18 cellular contexts compared by ENCODE assay signal in genomic region chr12:117124421-117125274, GRCh38. TPM values are rescaled to one million over a fixed set of nuclear protein-coding genes. Genes with fewer than 3 reads are reported as not detected.
DNase-seq lines count a peak whose midpoint lies in the region; ATAC-seq and TF ChIP-seq lines count a peak whose summit lies in the region.
"Had no signal": no experiment of that assay in that cellular context is flagged by ENCODE, and none has a peak within 500 bp of the region (broad histone marks: within the 10 kb centered on the region; RNA-seq: fewer than 3 reads in every experiment).

No MANE protein-coding gene starts in this region.

- H4K20me1 ChIP-seq in IMR-90 (ENCODE audit: insufficient read depth, low read length) = peaks cover 3% of the 10 kb centered on the region; the same call in 1 of the 2 replicates

- H2BK120ac ChIP-seq in IMR-90 (ENCODE audit: low read depth, low read length) = no peak overlapping the region

- H3K9ac ChIP-seq in IMR-90 (ENCODE audit: low read depth, low read length) = no peak overlapping the region

- POLR2A ChIA-PET in IMR-90 (lab: Charles Lee; ENCODE audit: unreplicated experiment) = no interaction called here

- no peak overlapping the region for H4K91ac ChIP-seq in IMR-90 (ENCODE audit: insufficient read depth, low read depth, low read length)

- no peak overlapping the region for H2AK5ac ChIP-seq in IMR-90 (ENCODE audit: low read depth, low read length)

- H2BK20ac ChIP-seq in IMR-90 (ENCODE audit: low read depth, low read length) = no peak overlapping the region

- ATAC-seq in IMR-90 (ENCODE audit: low read depth) = no peak
- no peak for ATAC-seq in GM18502 (IDR thresholded peaks at IDR 0.05; ENCODE audit: poor library complexity, unreplicated experiment)
- no peak for ATAC-seq in HG02981 (IDR thresholded peaks at IDR 0.05; ENCODE audit: unreplicated experiment)
- ATAC-seq: natural killer cell; stimulated activated effector memory CD8-positive, alpha-beta T cell treated with anti-CD3 and anti-CD28 coated beads, Interleukin-12 subunit alpha, Interleukin-12 subunit beta, amount 100 ng/mL, for 72 hours had no signal

- H3K4me1 ChIP-seq in IMR-90 (ENCODE audit: control insufficient read depth, insufficient read depth, low read length) = 0 out of 2 replicates have a peak, but pooled peaks cover 2% of the 10 kb centered on the region
- H3K4me1 ChIP-seq: prostate gland had no signal

- H3K23ac ChIP-seq in IMR-90 (ENCODE audit: low read depth, low read length) = no peak overlapping the region

- peaks cover 4% of the 10 kb centered on the region; the same call in 1 of the 2 replicates for H3K27me3 ChIP-seq in IMR-90 (ENCODE audit: control insufficient read depth, insufficient read depth, low read length)
- H3K27me3 ChIP-seq: cardiac muscle cell, upper lobe of left lung had no signal

- no peak overlapping the region for H3K18ac ChIP-seq in IMR-90 (ENCODE audit: low read depth, low read length)

- CTCF ChIA-PET in IMR-90 (lab: Yijun Ruan, JAX) = no interaction called here

- no peak for TF ChIP-seq RAD21 in IMR-90 (IDR thresholded peaks at IDR 0.05; ENCODE audit: low read length)

- H3K4me2 ChIP-seq in IMR-90 (ENCODE audit: low read depth, low read length) = no peak overlapping the region

- H2BK5ac ChIP-seq in IMR-90 (ENCODE audit: low read depth, low read length, poor library complexity, severe bottlenecking) = no peak overlapping the region

- no peak overlapping the region for H4K5ac ChIP-seq in IMR-90 (ENCODE audit: low read depth, low read length)

- H3K79me1 ChIP-seq in IMR-90 (ENCODE audit: low read depth in 1 of 2, low read length in 2 of 2) = no peaks in the 10 kb centered on the region

- no peaks in the 10 kb centered on the region for H3K36me3 ChIP-seq in IMR-90 (ENCODE audit: control insufficient read depth, insufficient read depth, low read length)
- H3K36me3 ChIP-seq: cardiac muscle cell, prostate gland, upper lobe of left lung had no signal

- dilution Hi-C loops in IMR-90 (cut with HindIII; ENCODE audit: low sequenced_read_pairs, unreplicated experiment) = no loop called here

- H4K8ac ChIP-seq in IMR-90 (ENCODE audit: low read depth in 2 of 2, low read length in 2 of 2) = no peak overlapping the region

- H3K14ac ChIP-seq in IMR-90 (replicated peaks; ENCODE audit: low read depth, low read length) = no peak overlapping the region

- TF ChIP-seq POLR2A in IMR-90 (IDR thresholded peaks at IDR 0.05; ENCODE audit: low read depth, low read length) = no peak

- no peak overlapping the region for H3K56ac ChIP-seq in IMR-90 (ENCODE audit: extremely low read depth, insufficient read depth, low read length)

- no peak overlapping the region for H3K4ac ChIP-seq in IMR-90 (ENCODE audit: low read depth, low read length)

- no peak overlapping the region for H2BK15ac ChIP-seq in IMR-90 (ENCODE audit: low read depth, low read length)

- DNase-seq in NCI-H82 (lab: John Stamatoyannopoulos, UW) (peak; percentile 38), NCI-H82 treated with DMSO at 0.1 percent for 48 hours (lab: John Stamatoyannopoulos, UW; ENCODE audit: unreplicated experiment) (no peak), IMR-90 (no peak), caudate nucleus (lab: John Stamatoyannopoulos, UW) (peak in 4 of 61 donors; percentile 14 to 57 (median 38)), renal cortical epithelial cell (ENCODE audit: low read depth) (peak; percentile 62), H4 (ENCODE audit: low spot score) (no peak)
- DNase-seq: activated CD4-positive, alpha-beta T cell treated with anti-CD3 and anti-CD28 coated beads for 1 hour; CD4-positive, alpha-beta memory T cell; effector memory CD4-positive, alpha-beta T cell; natural killer cell; SIG-M5; upper lobe of left lung had no signal

- in situ Hi-C loops in IMR-90 (cut with MboI; ENCODE audit: low sequenced_read_pairs) = no loop called here

- 79% methylated on average over 2 of the region's 8 CpGs; no CpG with 5 or more reads in 1 of the 2 experiments for WGBS in IMR-90 (ENCODE audit: extremely low coverage in 2 of 2, insufficient read length in 1 of 2), 2 experiments

- no peak overlapping the region for H2AFZ ChIP-seq in IMR-90 (replicated peaks; ENCODE audit: low read length, poor library complexity)

- H2AK9ac ChIP-seq in IMR-90 (replicated peaks; ENCODE audit: low read depth, low read length, poor library complexity) = peak overlapping the region; percentile 79

- TF ChIP-seq CTCF in IMR-90 (conservative IDR thresholded peaks at IDR 0.05; ENCODE audit: low read depth, low read length) = no peak

- H3K9me3 ChIP-seq in IMR-90 (ENCODE audit: control insufficient read depth, insufficient read depth, low read length) = no peaks in the 10 kb centered on the region
- H3K9me3 ChIP-seq: prostate gland, upper lobe of left lung had no signal

- no peak overlapping the region for H3K27ac ChIP-seq in IMR-90 (ENCODE audit: insufficient read depth, low read length)
- peak overlapping the region; percentile 79 for H3K27ac ChIP-seq in caudate nucleus (ENCODE audit: low read depth, low read length)
- H3K27ac ChIP-seq: cardiac muscle cell, prostate gland, upper lobe of left lung had no signal

- intact Hi-C loops in IMR-90 (cut with micrococcal nuclease) = no loop called here

- no TSS peak for BruUV-seq in IMR-90 (replicated peaks; lab: Mats Ljungman, UMichigan)

- H3K9me1 ChIP-seq in IMR-90 (ENCODE audit: insufficient read depth, low read length) = peaks cover 7% of the 10 kb centered on the region

- H3K4me3 ChIP-seq in IMR-90 (ENCODE audit: insufficient read depth, low read depth, low read length) = no peak overlapping the region
- H3K4me3 ChIP-seq: cardiac muscle cell, prostate gland, upper lobe of left lung had no signal

TF ChIP-seq in IMR-90, 13 proteins besides CTCF, POLR2A, EP300 and RAD21:
- no peak for TF ChIP-seq MXI1 (IDR thresholded peaks at IDR 0.05; ENCODE audit: borderline replicate concordance, low read depth, low read length)
- TF ChIP-seq, protein P1, sequence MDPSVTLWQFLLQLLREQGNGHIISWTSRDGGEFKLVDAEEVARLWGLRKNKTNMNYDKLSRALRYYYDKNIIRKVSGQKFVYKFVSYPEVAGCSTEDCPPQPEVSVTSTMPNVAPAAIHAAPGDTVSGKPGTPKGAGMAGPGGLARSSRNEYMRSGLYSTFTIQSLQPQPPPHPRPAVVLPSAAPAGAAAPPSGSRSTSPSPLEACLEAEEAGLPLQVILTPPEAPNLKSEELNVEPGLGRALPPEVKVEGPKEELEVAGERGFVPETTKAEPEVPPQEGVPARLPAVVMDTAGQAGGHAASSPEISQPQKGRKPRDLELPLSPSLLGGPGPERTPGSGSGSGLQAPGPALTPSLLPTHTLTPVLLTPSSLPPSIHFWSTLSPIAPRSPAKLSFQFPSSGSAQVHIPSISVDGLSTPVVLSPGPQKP (IDR thresholded peaks at IDR 0.05; ENCODE audit: borderline replicate concordance, low read depth, low read length) = no peak
- no peak for TF ChIP-seq BHLHE40 (IDR thresholded peaks at IDR 0.05; ENCODE audit: low read depth, low read length)
- no peak for TF ChIP-seq MAZ (IDR thresholded peaks at IDR 0.05; ENCODE audit: borderline replicate concordance, low read depth, low read length)
- TF ChIP-seq FOS (IDR thresholded peaks at IDR 0.05; ENCODE audit: low read depth, low read length) = no peak
- no peak for TF ChIP-seq RFX5 (IDR thresholded peaks at IDR 0.05; ENCODE audit: low read depth, low read length)
- TF ChIP-seq RCOR1 (IDR thresholded peaks at IDR 0.05; ENCODE audit: insufficient replicate concordance, low read length) = no peak
- TF ChIP-seq CEBPB (IDR thresholded peaks at IDR 0.05; ENCODE audit: low read depth, low read length) = no peak
- TF ChIP-seq MAFK (IDR thresholded peaks at IDR 0.05; ENCODE audit: low read depth, low read length) = no peak
- TF ChIP-seq NFE2L2 (IDR thresholded peaks at IDR 0.05; ENCODE audit: low read depth, low read length) = no peak
- TF ChIP-seq SMC3 (IDR thresholded peaks at IDR 0.05; ENCODE audit: low read depth, low read length) = no peak
- TF ChIP-seq, protein P2, sequence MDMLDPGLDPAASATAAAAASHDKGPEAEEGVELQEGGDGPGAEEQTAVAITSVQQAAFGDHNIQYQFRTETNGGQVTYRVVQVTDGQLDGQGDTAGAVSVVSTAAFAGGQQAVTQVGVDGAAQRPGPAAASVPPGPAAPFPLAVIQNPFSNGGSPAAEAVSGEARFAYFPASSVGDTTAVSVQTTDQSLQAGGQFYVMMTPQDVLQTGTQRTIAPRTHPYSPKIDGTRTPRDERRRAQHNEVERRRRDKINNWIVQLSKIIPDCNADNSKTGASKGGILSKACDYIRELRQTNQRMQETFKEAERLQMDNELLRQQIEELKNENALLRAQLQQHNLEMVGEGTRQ (IDR thresholded peaks at IDR 0.05; ENCODE audit: low read depth, low read length) = no peak
- no peak for TF ChIP-seq CHD1 (IDR thresholded peaks at IDR 0.05; ENCODE audit: low read depth, low read length)

RNA-seq across cellular contexts. Expression of gene TESC, which starts 25.4 kb away (rescaled TPM):
- total RNA-seq in IMR-90 (2012; rRNA removed) = 0.18 TPM in 1 of 2 replicates, not detected in the other
- 0.22 TPM in 1 of 2 replicates, not detected in the other for polyA plus RNA-seq in IMR-90 (2012; rRNA removed)
- polyA plus RNA-seq in IMR-90 (2012; cell fraction: cytosol; rRNA removed) = 0.09 TPM in 1 of 2 replicates, not detected in the other
- not detected in 2 replicates for polyA plus RNA-seq in IMR-90 (2012; cell fraction: nucleus; rRNA removed; ENCODE audit: low replicate concordance)
- total RNA-seq in renal cortical epithelial cell = 7.3 and 14.6 TPM in 2 replicates
- 3.9 and 8.0 TPM in 2 replicates for total RNA-seq in H4 (2014; rRNA removed; shearing (Covaris generic))
- total RNA-seq: HFFc6 had no signal

Comparison
In these comparisons a context has a peak if more than half of its experiments do, and no peak if none do; other contexts are left out.
1. DNase-seq: peak in NCI-H82 (single experiment) and renal cortical epithelial cell (single experiment); none in NCI-H82 treated with DMSO at 0.1 percent for 48 hours (single experiment), IMR-90 (single experiment) and H4 (single experiment).